ENCODE assay signal across 21 cellular contexts in the genomic region with DNA sequence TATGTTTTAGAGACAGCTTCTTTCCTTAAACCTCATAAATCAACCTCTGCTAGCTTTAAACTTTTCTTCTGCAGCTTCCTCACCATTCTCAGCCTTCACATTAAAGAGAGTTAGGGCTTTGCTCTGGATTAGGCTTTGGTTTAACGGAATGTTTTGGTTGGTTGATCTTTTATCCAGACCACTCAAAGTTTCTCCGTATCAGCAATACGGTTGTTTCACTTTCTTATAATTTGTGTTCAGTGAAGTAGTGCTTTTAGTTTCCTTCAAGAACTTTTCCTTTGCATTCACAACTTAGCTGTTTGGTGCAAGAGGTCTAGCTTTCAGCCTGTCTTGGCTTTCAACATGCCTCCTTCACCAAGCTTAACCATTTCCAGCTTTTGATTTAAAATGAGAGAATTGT.
"Had no signal": no experiment of that assay in that cellular context is flagged by ENCODE, and none has a peak within 500 bp of the region (broad histone marks: within the 10 kb centered on the region; RNA-seq: fewer than 3 reads in every experiment).

No MANE protein-coding gene starts in this region.

- H3K27me3 Mint-ChIP-seq: activated CD4-positive, alpha-beta memory T cell treated with anti-CD3 and anti-CD28 coated beads for 36 hours; memory B cell had no signal

- H3K9me3 Mint-ChIP-seq: activated CD4-positive, alpha-beta memory T cell treated with anti-CD3 and anti-CD28 coated beads for 36 hours; endodermal cell; memory B cell; nephron progenitor cell had no signal

- H3K27ac ChIP-seq: esophagus squamous epithelium, gastroesophageal sphincter, heart left ventricle, pancreas, psoas muscle, upper lobe of right lung, VCaP had no signal

- DNase-seq: activated CD4-positive, alpha-beta memory T cell treated with anti-CD3 and anti-CD28 coated beads for 36 hours; activated naive CD4-positive, alpha-beta T cell; cerebellar nuclear complex; cortex of kidney; endodermal cell; esophagus squamous epithelium; heart left ventricle; left cardiac atrium; nephron progenitor cell; pancreas; psoas muscle; right cardiac atrium; stimulated activated CD4-positive, alpha-beta T cell treated with anti-CD3 and anti-CD28 coated beads, Interleukin-12 subunit alpha, Interleukin-12 subunit beta, amount 100 ng/mL, for 4 hours; stimulated activated CD4-positive, alpha-beta T cell treated with anti-CD3 and anti-CD28 coated beads, Interleukin-4, amount 100 ng/mL, for 4 hours; stimulated activated naive CD8-positive, alpha-beta T cell treated with anti-CD3 and anti-CD28 coated beads, Interleukin-15, Interleukin-2, amounts not matched to agents 100 U/mL and 50 U/mL, for 24 hours; upper lobe of right lung had no signal

- H3K9me3 ChIP-seq: esophagus squamous epithelium, gastroesophageal sphincter, heart left ventricle, pancreas, psoas muscle, upper lobe of right lung had no signal

- H3K27ac Mint-ChIP-seq: activated CD4-positive, alpha-beta memory T cell treated with anti-CD3 and anti-CD28 coated beads for 36 hours; endodermal cell; memory B cell; nephron progenitor cell had no signal

- ATAC-seq: activated CD4-positive, CD25-positive, alpha-beta regulatory T cell treated with anti-CD3 and anti-CD28 coated beads, Interleukin-2, amount 50 U/mL, for 24 hours; gastroesophageal sphincter; left cardiac atrium; pancreas; psoas muscle; right cardiac atrium; stimulated activated naive CD8-positive, alpha-beta T cell treated with anti-CD3 and anti-CD28 coated beads, Interleukin-15, Interleukin-2, amounts not matched to agents 100 U/mL and 50 U/mL, for 24 hours; upper lobe of right lung had no signal

- H3K4me1 Mint-ChIP-seq: endodermal cell, memory B cell had no signal

- H3K4me1 ChIP-seq: esophagus squamous epithelium, gastroesophageal sphincter, psoas muscle, upper lobe of right lung had no signal

- H3K4me3 Mint-ChIP-seq: activated CD4-positive, alpha-beta memory T cell treated with anti-CD3 and anti-CD28 coated beads for 36 hours; endodermal cell; memory B cell; nephron progenitor cell had no signal

- FAIRE-seq: islet of Langerhans, pancreas had no signal

- H3K4me3 ChIP-seq: esophagus squamous epithelium, gastroesophageal sphincter, heart left ventricle, pancreas, psoas muscle, upper lobe of right lung had no signal
